Comparison of ENCODE assay signal across 20 cellular contexts in genomic region chr4:57462843-57463242, GRCh38.
DNase-seq lines count a peak whose midpoint lies in the region; ATAC-seq and TF ChIP-seq lines count a peak whose summit lies in the region.
"Had no signal": no experiment of that assay in that cellular context is flagged by ENCODE, and none has a peak within 500 bp of the region (broad histone marks: within the 10 kb centered on the region; RNA-seq: fewer than 3 reads in every experiment).

No MANE protein-coding gene starts in this region.

- H2AK5ac ChIP-seq in mesendoderm (ENCODE audit: low read length) = no peak overlapping the region

- H3K56ac ChIP-seq in mesendoderm (ENCODE audit: low read length) = no peak overlapping the region

- H3K4me3 ChIP-seq in mesendoderm (ENCODE audit: low read length) (no peak overlapping the region), right atrium auricular region (no peak overlapping the region)
- H3K4me3 ChIP-seq: K562, stomach had no signal

- no peak overlapping the region for H3K18ac ChIP-seq in mesendoderm (ENCODE audit: low read length)

- H3K9me3 ChIP-seq in right atrium auricular region (peaks cover 0 to 7% of the 10 kb centered on the region in 2 donors), T-helper 17 cell (ENCODE audit: control insufficient read depth, low read length, poor library complexity, severe bottlenecking) (no peaks in the 10 kb centered on the region)

- H3K36me3 Mint-ChIP-seq in T-helper 17 cell (ENCODE audit: low read depth) = no peaks in the 10 kb centered on the region
- H3K36me3 Mint-ChIP-seq: naive B cell had no signal

- no peaks in the 10 kb centered on the region for H3K79me2 ChIP-seq in mesendoderm (ENCODE audit: control insufficient read depth, insufficient read depth, low read length)

- H3K36me3 ChIP-seq in mesendoderm (ENCODE audit: control insufficient read depth, insufficient read depth, low read length) = no peaks in the 10 kb centered on the region
- H3K36me3 ChIP-seq in right atrium auricular region = no peaks in the 10 kb centered on the region
- H3K36me3 ChIP-seq: stomach had no signal

- H4K5ac ChIP-seq in mesendoderm (ENCODE audit: low read length) = no peak overlapping the region

- no peak overlapping the region for H3K4me3 Mint-ChIP-seq in T-helper 17 cell
- H3K4me3 Mint-ChIP-seq: activated CD4-positive, alpha-beta memory T cell treated with anti-CD3 and anti-CD28 coated beads, Interleukin-2, amount 10 ng/mL, durations not matched to agents 7 days and 5 days; naive B cell had no signal

- no peak for ATAC-seq in T-helper 17 cell
- ATAC-seq in HG03039 (IDR thresholded peaks at IDR 0.05; ENCODE audit: unreplicated experiment) = no peak
- ATAC-seq in GM18867 (IDR thresholded peaks at IDR 0.05; ENCODE audit: unreplicated experiment) = no peak
- ATAC-seq: K562 had no signal

- no peaks in the 10 kb centered on the region for H3K4me1 Mint-ChIP-seq in T-helper 17 cell
- H3K4me1 Mint-ChIP-seq: activated CD4-positive, alpha-beta memory T cell treated with anti-CD3 and anti-CD28 coated beads, Interleukin-2, amount 10 ng/mL, durations not matched to agents 7 days and 5 days; naive B cell had no signal

- H3K79me1 ChIP-seq in mesendoderm (ENCODE audit: low read length) = no peaks in the 10 kb centered on the region

- H3K4me2 ChIP-seq in mesendoderm (ENCODE audit: low read length) = no peak overlapping the region

- H2BK5ac ChIP-seq in mesendoderm (ENCODE audit: low read length) = no peak overlapping the region

- H2BK120ac ChIP-seq in mesendoderm (ENCODE audit: low read depth, low read length) = no peak overlapping the region

- no peaks in the 10 kb centered on the region for H3K27me3 ChIP-seq in mesendoderm (ENCODE audit: insufficient read depth, low read length, poor library complexity)
- H3K27me3 ChIP-seq in right atrium auricular region = no peaks in the 10 kb centered on the region
- H3K27me3 ChIP-seq: stomach had no signal

- no peak overlapping the region for H3K4ac ChIP-seq in mesendoderm (ENCODE audit: low read depth, low read length)

- no peak overlapping the region for H3K9ac ChIP-seq in mesendoderm (ENCODE audit: low read length)

- no peak for TF ChIP-seq CTCF in right atrium auricular region (IDR thresholded peaks at IDR 0.05)

- H3K27ac Mint-ChIP-seq in T-helper 17 cell = no peak overlapping the region
- H3K27ac Mint-ChIP-seq: activated CD4-positive, alpha-beta memory T cell treated with anti-CD3 and anti-CD28 coated beads, Interleukin-2, amount 10 ng/mL, durations not matched to agents 7 days and 5 days; naive B cell had no signal

- no peak overlapping the region for H3K23ac ChIP-seq in mesendoderm (ENCODE audit: low read length)

- WGBS in mesendoderm (ENCODE audit: extremely low coverage, insufficient coverage, low lambda C conversion rate) = no CpG with 5 or more reads among the region's 1 CpG

- H3K27ac ChIP-seq in mesendoderm (ENCODE audit: low read depth, low read length) = no peak overlapping the region
- no peak overlapping the region for H3K27ac ChIP-seq in right atrium auricular region
- H3K27ac ChIP-seq: RWPE1, stomach had no signal

- no peaks in the 10 kb centered on the region for H3K27me3 Mint-ChIP-seq in T-helper 17 cell
- H3K27me3 Mint-ChIP-seq: activated CD4-positive, alpha-beta memory T cell treated with anti-CD3 and anti-CD28 coated beads, Interleukin-2, amount 10 ng/mL, durations not matched to agents 7 days and 5 days; naive B cell had no signal

- H2BK15ac ChIP-seq in mesendoderm (replicated peaks; ENCODE audit: low read depth) = no peak overlapping the region

- no peak overlapping the region for H4K8ac ChIP-seq in mesendoderm (ENCODE audit: low read depth, low read length)

- DNase-seq in COR-L47 (lab: John Stamatoyannopoulos, UW) (peak; percentile 82), NCI-H1417 (lab: John Stamatoyannopoulos, UW) (peak in 2 of 3 experiments; percentile 53 to 81), NCI-H748 (lab: John Stamatoyannopoulos, UW; ENCODE audit: unreplicated experiment) (peak; percentile 81), mesendoderm (peak; percentile 32), right atrium auricular region (ENCODE audit: low spot score) (no peak), T-helper 17 cell (no peak)
- DNase-seq: activated CD4-positive, alpha-beta memory T cell treated with anti-CD3 and anti-CD28 coated beads, Interleukin-2, amount 10 ng/mL, durations not matched to agents 7 days and 5 days; activated effector memory CD4-positive, alpha-beta T cell treated with anti-CD3 and anti-CD28 coated beads, Interleukin-2, amount 50 U/mL, for 16 hours; cerebellar nuclear complex; foreskin melanocyte; MM.1S; naive B cell; NCI-H1694 treated with DMSO at 0.1 percent for 48 hours; retina; stomach; trophoblast cell had no signal

- no peaks in the 10 kb centered on the region for H3K4me1 ChIP-seq in mesendoderm (ENCODE audit: control insufficient read depth, low read depth, low read length)
- no peaks in the 10 kb centered on the region for H3K4me1 ChIP-seq in right atrium auricular region
- H3K4me1 ChIP-seq: stomach had no signal

Comparison
In these comparisons a context has a peak if more than half of its experiments do, and no peak if none do; other contexts are left out.
1. DNase-seq: peak in COR-L47 (single experiment), NCI-H1417 (2 of 3), NCI-H748 (single experiment) and mesendoderm (single experiment); none in right atrium auricular region (single experiment) and T-helper 17 cell (0 of 3).